ENCODE assay signal across 21 cellular contexts in genomic region chr21:26946744-26947446, GRCh38. TPM values are rescaled to one million over a fixed set of nuclear protein-coding genes. Genes with fewer than 3 reads are reported as not detected.
DNase-seq lines count a peak whose midpoint lies in the region; ATAC-seq and TF ChIP-seq lines count a peak whose summit lies in the region.
"Had no signal": no experiment of that assay in that cellular context is flagged by ENCODE, and none has a peak within 500 bp of the region (broad histone marks: within the 10 kb centered on the region; RNA-seq: fewer than 3 reads in every experiment).

No MANE protein-coding gene starts in this region.

- H3K27me3 Mint-ChIP-seq in brain (no peaks in the 10 kb centered on the region), neural crest cell (ENCODE audit: low read depth) (no peaks in the 10 kb centered on the region)

- TF ChIP-seq POLR2A in heart left ventricle (IDR thresholded peaks at IDR 0.05) (no peak), vagina (IDR thresholded peaks at IDR 0.05) (no peak)

- H3K9me3 Mint-ChIP-seq in brain (no peaks in the 10 kb centered on the region), neural crest cell (no peaks in the 10 kb centered on the region)
- H3K9me3 Mint-ChIP-seq: CD8-positive, alpha-beta T cell had no signal

- H3K36me3 Mint-ChIP-seq in brain (no peaks in the 10 kb centered on the region), neural crest cell (ENCODE audit: low read depth) (no peaks in the 10 kb centered on the region)
- H3K36me3 Mint-ChIP-seq: CD8-positive, alpha-beta T cell had no signal

- TF ChIP-seq CTCF in heart left ventricle (IDR thresholded peaks at IDR 0.05) (no peak), brain (conservative IDR thresholded peaks at IDR 0.05) (no peak), neural crest cell (conservative IDR thresholded peaks at IDR 0.05) (no peak), vagina (IDR thresholded peaks at IDR 0.05) (no peak)

- H3K4me1 ChIP-seq in heart left ventricle: peaks cover 0 to 37% (median 11%) of the 10 kb centered on the region in 12 donors
- H3K4me1 ChIP-seq in vagina: no peaks in the 10 kb centered on the region
- H3K4me1 ChIP-seq: ascending aorta, pancreas, SJSA1 had no signal

- H3K4me1 Mint-ChIP-seq in brain (peaks cover 38% of the 10 kb centered on the region), neural crest cell (peaks cover 15% of the 10 kb centered on the region)

- H3K27ac Mint-ChIP-seq in brain (peak overlapping the region in 2 of 5 experiments; percentile 82 to 85), neural crest cell (ENCODE audit: unreplicated experiment) (peak overlapping the region; percentile 1)
- H3K27ac Mint-ChIP-seq: CD8-positive, alpha-beta T cell had no signal

- DNase-seq in Right ventricle myocardium superior (no peak), heart left ventricle (no peak), neural crest cell (ENCODE audit: low read depth, low spot score) (no peak), vagina (ENCODE audit: extremely low spot score in 2 of 2) (no peak), left colon (no peak), RPMI8226 (no peak), KBM-7 (no peak)
- DNase-seq: activated CD4-positive, alpha-beta T cell treated with anti-CD3 and anti-CD28 coated beads for 4 hours; activated CD8-positive, alpha-beta memory T cell treated with anti-CD3 and anti-CD28 coated beads, Interleukin-2, amount 50 U/mL, for 4 hours; activated gamma-delta T cell; CD8-positive, alpha-beta T cell; cortex of kidney; head of caudate nucleus; KG1; NCI-H2227 treated with DMSO at 0.1 percent for 48 hours; pancreas; stimulated activated CD4-positive, alpha-beta T cell treated with anti-CD3 and anti-CD28 coated beads, Interleukin-4, amount 100 ng/mL, for 4 hours; T1000 had no signal

- H3K27ac ChIP-seq in heart left ventricle (peak overlapping the region in 4 of 12 donors; percentile 1 to 41 (median 30)), vagina (peak overlapping the region; percentile 52)
- H3K27ac ChIP-seq: ascending aorta, pancreas, SJSA1 had no signal

- no peak overlapping the region for H3K4me3 ChIP-seq in heart left ventricle
- H3K4me3 ChIP-seq in vagina: no peak overlapping the region
- H3K4me3 ChIP-seq: ascending aorta, pancreas, SJSA1 had no signal

- H3K4me3 Mint-ChIP-seq in brain (peak overlapping the region in 4 of 5 experiments; percentile 4 to 41 (median 20)), neural crest cell (no peak overlapping the region)
- H3K4me3 Mint-ChIP-seq: CD8-positive, alpha-beta T cell had no signal

- H3K9me3 ChIP-seq in heart left ventricle: no peaks in the 10 kb centered on the region
- no peaks in the 10 kb centered on the region for H3K9me3 ChIP-seq in vagina
- H3K9me3 ChIP-seq: ascending aorta, pancreas, SJSA1 had no signal

- ATAC-seq in Right ventricle myocardium superior (ENCODE audit: poor library complexity) (peak; percentile 62), heart left ventricle (no peak), left colon (no peak)
- ATAC-seq: CD8-positive, alpha-beta T cell had no signal

- intact Hi-C loops in Right ventricle myocardium superior (cut with DNase I): no loop called here
- intact Hi-C loops in heart left ventricle (cut with DNase I): no loop called here
- intact Hi-C loops in vagina (cut with DNase I): no loop called here
- intact Hi-C loops in left colon (cut with DNase I, micrococcal nuclease): no loop called here

- H3K27me3 ChIP-seq in heart left ventricle (no peaks in the 10 kb centered on the region), vagina (no peaks in the 10 kb centered on the region)
- H3K27me3 ChIP-seq: ascending aorta, SJSA1 had no signal

- in situ Hi-C loops in KBM-7 (cut with MboI; ENCODE audit: low pct_unique_long_range_greater_than_20kb, low sequenced_read_pairs): no loop called here

- 83 to 87% (median 84%) methylated on average over 6 of the region's 6 CpGs for WGBS in heart left ventricle, 4 donors

- H3K36me3 ChIP-seq in heart left ventricle: peaks cover 0 to 6% (median 0%) of the 10 kb centered on the region in 9 donors
- H3K36me3 ChIP-seq in vagina: no peaks in the 10 kb centered on the region
- H3K36me3 ChIP-seq: ascending aorta, pancreas, SJSA1 had no signal

RNA-seq across cellular contexts. Expression of gene ADAMTS5, which starts 20.0 kb away (rescaled TPM):
- total RNA-seq in Right ventricle myocardium superior: 4.0 TPM
- 10 to 100 TPM in 3 of 9 donors, 1 to 10 TPM in 5, under 1 TPM in 1; 0.98 to 22.7 (median 3.6) TPM for total RNA-seq in heart left ventricle
- polyA plus RNA-seq in heart left ventricle: 1 to 10 TPM; 1.3 to 2.7 TPM
- polyA plus RNA-seq in brain (ENCODE audit: insufficient read depth, low read depth, low replicate concordance): 0.22 TPM
- 0.34 and 0.40 TPM in 2 replicates for total RNA-seq in neural crest cell
- total RNA-seq in vagina: 20.4 TPM
- 1 to 10 TPM; 2.3 to 2.6 TPM for total RNA-seq in left colon
- total RNA-seq: CD8-positive, alpha-beta T cell had no signal
